ENCODE assay signal across 24 cellular contexts in genomic region chr2:3449106-3449505, GRCh38.
DNase-seq lines count a peak whose midpoint lies in the region; ATAC-seq and TF ChIP-seq lines count a peak whose summit lies in the region.
"Had no signal": no experiment of that assay in that cellular context is flagged by ENCODE, and none has a peak within 500 bp of the region (broad histone marks: within the 10 kb centered on the region; RNA-seq: fewer than 3 reads in every experiment).

No MANE protein-coding gene starts in this region.

- H2AFZ ChIP-seq in osteoblast (ENCODE audit: low read length), result no peak overlapping the region

- no peaks in the 10 kb centered on the region for H3K4me1 ChIP-seq in osteoblast (ENCODE audit: insufficient read depth, low read length)
- H3K4me1 ChIP-seq: breast epithelium, colonic mucosa, tibial artery had no signal

- peak overlapping the region; percentile 73 for H3K4me3 Mint-ChIP-seq in endothelial cell (ENCODE audit: unreplicated experiment)
- H3K4me3 Mint-ChIP-seq: activated B cell treated with CpG ODN at 0.5 μM for 24 hours; effector memory CD8-positive, alpha-beta T cell had no signal

- peak in 2 of 3 experiments; percentile 15 to 93 for DNase-seq in NCI-H1417 (lab: John Stamatoyannopoulos, UW)
- DNase-seq in NCI-H1417 treated with DMSO at 0.1 percent for 48 hours (lab: John Stamatoyannopoulos, UW), result no peak
- peak; percentile 89 for DNase-seq in NCI-H345 treated with DMSO at 0.1 percent for 48 hours (lab: John Stamatoyannopoulos, UW; ENCODE audit: unreplicated experiment)
- DNase-seq in endothelial cell (ENCODE audit: low spot score), result no peak
- DNase-seq in osteoblast (ENCODE audit: insufficient read length, low spot score, missing footprints), result peak; percentile 44
- DNase-seq in NCI-H1436 treated with DMSO at 0.1 percent for 48 hours (lab: John Stamatoyannopoulos, UW), result no peak
- DNase-seq: 8988T; activated B cell treated with CpG ODN at 0.5 μM for 24 hours; activated CD4-positive, alpha-beta T cell treated with anti-CD3 and anti-CD28 coated beads, Interleukin-2, amount 50 U/mL, for 4 hours; activated gamma-delta T cell treated with Interleukin-2 at 50 U/mL for 16 hours; colonic mucosa; effector memory CD8-positive, alpha-beta T cell; heart right ventricle; KBM-7; NCI-H1930; spleen; stimulated activated CD4-positive, alpha-beta T cell treated with anti-CD3 and anti-CD28 coated beads, Interleukin-4, amount 100 ng/mL, for 24 hours; stimulated activated naive CD8-positive, alpha-beta T cell treated with anti-CD3 and anti-CD28 coated beads, Interleukin-15, Interleukin-2, amounts not matched to agents 100 U/mL and 50 U/mL, for 24 hours; tibial artery had no signal

- H3K36me3 ChIP-seq in osteoblast (ENCODE audit: insufficient read depth, low read length), result peaks cover 50% of the 10 kb centered on the region
- H3K36me3 ChIP-seq: breast epithelium had no signal

- no peak overlapping the region for H3K4me2 ChIP-seq in osteoblast (ENCODE audit: insufficient read depth, low read length)

- ATAC-seq in HG03571 (IDR thresholded peaks at IDR 0.05; ENCODE audit: unreplicated experiment) (no peak), esophagus mucosa (no peak)
- ATAC-seq: effector memory CD8-positive, alpha-beta T cell; stimulated activated naive CD8-positive, alpha-beta T cell treated with anti-CD3 and anti-CD28 coated beads, Interleukin-15, Interleukin-2, amounts not matched to agents 100 U/mL and 50 U/mL, for 24 hours had no signal

- no peaks in the 10 kb centered on the region for H3K9me3 ChIP-seq in osteoblast (ENCODE audit: low read depth, low read length)
- H3K9me3 ChIP-seq: breast epithelium, colonic mucosa, neutrophil, spleen, tibial artery had no signal

- no peaks in the 10 kb centered on the region for H3K27me3 ChIP-seq in osteoblast (ENCODE audit: insufficient read depth, low read length)
- H3K27me3 ChIP-seq: breast epithelium, colonic mucosa, heart right ventricle, neutrophil, spleen, tibial artery had no signal

- H3K9me3 Mint-ChIP-seq in endothelial cell (ENCODE audit: unreplicated experiment), result no peaks in the 10 kb centered on the region
- H3K9me3 Mint-ChIP-seq: activated B cell treated with CpG ODN at 0.5 μM for 24 hours; effector memory CD8-positive, alpha-beta T cell had no signal

- H3K27ac ChIP-seq in osteoblast (ENCODE audit: low read depth, low read length), result no peak overlapping the region
- H3K27ac ChIP-seq: colonic mucosa, neutrophil, RWPE1, tibial artery had no signal

- H3K4me1 Mint-ChIP-seq in endothelial cell (ENCODE audit: unreplicated experiment), result peaks cover 63% of the 10 kb centered on the region
- H3K4me1 Mint-ChIP-seq: activated B cell treated with CpG ODN at 0.5 μM for 24 hours had no signal

- H3K36me3 Mint-ChIP-seq in endothelial cell (ENCODE audit: low read depth, unreplicated experiment), result peaks cover 31% of the 10 kb centered on the region

- H3K4me3 ChIP-seq in osteoblast (ENCODE audit: insufficient read depth, low read length), result no peak overlapping the region
- H3K4me3 ChIP-seq: colonic mucosa, spleen, tibial artery had no signal

- no peak overlapping the region for H3K27ac Mint-ChIP-seq in endothelial cell (ENCODE audit: unreplicated experiment)
- H3K27ac Mint-ChIP-seq: activated B cell treated with CpG ODN at 0.5 μM for 24 hours; effector memory CD8-positive, alpha-beta T cell had no signal

- H3K27me3 Mint-ChIP-seq in endothelial cell (ENCODE audit: unreplicated experiment), result peaks cover 5% of the 10 kb centered on the region
- H3K27me3 Mint-ChIP-seq: activated B cell treated with CpG ODN at 0.5 μM for 24 hours; effector memory CD8-positive, alpha-beta T cell had no signal

- H3K79me2 ChIP-seq in osteoblast (ENCODE audit: insufficient read depth, low read length), result no peaks in the 10 kb centered on the region

- TF ChIP-seq CTCF in endothelial cell (IDR thresholded peaks at IDR 0.05; ENCODE audit: unreplicated experiment) (no peak), osteoblast (IDR thresholded peaks at IDR 0.05; ENCODE audit: extremely low read depth, low read depth, low read length) (no peak)

- H4K20me1 ChIP-seq in osteoblast (ENCODE audit: insufficient read depth, low read length), result peaks cover 5% of the 10 kb centered on the region

Comparison
In these comparisons a context has a peak if more than half of its experiments do, and no peak if none do; other contexts are left out.
1. DNase-seq: peak in NCI-H1417 (2 of 3), NCI-H345 treated with DMSO at 0.1 percent for 48 hours (single experiment) and osteoblast (single experiment); none in NCI-H1417 treated with DMSO at 0.1 percent for 48 hours (single experiment), endothelial cell (single experiment) and NCI-H1436 treated with DMSO at 0.1 percent for 48 hours (single experiment).